ENCODE assay signal across 1 cellular context in the genomic region with DNA sequence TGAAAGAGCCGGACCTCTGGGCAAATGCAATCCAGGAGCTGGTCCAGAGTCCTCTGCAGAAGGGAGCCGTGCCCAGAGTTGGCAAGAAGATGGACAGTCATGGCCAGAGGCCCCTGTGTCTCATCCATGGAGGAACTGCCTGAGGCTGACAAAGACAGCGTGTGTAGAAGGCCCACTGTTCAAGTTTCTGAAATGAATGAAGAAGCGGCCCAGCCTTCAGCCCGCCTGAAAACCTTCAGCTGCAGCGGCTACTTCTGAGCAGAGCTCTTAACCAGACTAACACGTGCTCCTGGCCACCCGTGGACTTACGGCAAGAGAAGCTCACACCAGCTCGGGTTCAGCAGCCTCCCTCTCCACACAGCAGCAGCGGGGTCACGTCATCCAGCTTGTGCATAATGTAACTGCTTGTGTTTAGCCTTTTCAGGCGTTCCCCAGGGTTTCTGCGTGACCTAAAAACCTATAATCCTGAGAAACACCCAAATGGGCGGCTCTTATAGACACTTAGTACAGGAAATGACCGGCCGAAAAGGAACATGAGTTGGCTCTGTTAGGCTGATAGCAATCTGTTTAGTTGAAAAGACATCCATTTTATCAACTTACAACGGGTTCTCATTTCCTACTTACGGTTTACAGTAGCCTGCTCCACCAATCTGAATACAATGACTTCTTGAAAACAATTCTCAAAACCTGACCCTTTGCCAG.
TF ChIP-seq lines count a peak whose summit lies in the region.

Gene FAM124B (minus strand): TSS at position 467 of the 702 bp plus-strand sequence. CDS start 339 bp downstream, at position 128.

TF ChIP-seq in K562, 482 proteins besides CTCF, POLR2A, EP300 and RAD21 (continued from another document):
- TF ChIP-seq, protein P1, sequence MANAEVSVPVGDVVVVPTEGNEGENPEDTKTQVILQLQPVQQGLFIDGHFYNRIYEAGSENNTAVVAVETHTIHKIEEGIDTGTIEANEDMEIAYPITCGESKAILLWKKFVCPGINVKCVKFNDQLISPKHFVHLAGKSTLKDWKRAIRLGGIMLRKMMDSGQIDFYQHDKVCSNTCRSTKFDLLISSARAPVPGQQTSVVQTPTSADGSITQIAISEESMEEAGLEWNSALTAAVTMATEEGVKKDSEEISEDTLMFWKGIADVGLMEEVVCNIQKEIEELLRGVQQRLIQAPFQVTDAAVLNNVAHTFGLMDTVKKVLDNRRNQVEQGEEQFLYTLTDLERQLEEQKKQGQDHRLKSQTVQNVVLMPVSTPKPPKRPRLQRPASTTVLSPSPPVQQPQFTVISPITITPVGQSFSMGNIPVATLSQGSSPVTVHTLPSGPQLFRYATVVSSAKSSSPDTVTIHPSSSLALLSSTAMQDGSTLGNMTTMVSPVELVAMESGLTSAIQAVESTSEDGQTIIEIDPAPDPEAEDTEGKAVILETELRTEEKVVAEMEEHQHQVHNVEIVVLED (CRISPR knock-in tag; IDR thresholded peaks at IDR 0.05) = no peak
- TF ChIP-seq, protein P2, sequence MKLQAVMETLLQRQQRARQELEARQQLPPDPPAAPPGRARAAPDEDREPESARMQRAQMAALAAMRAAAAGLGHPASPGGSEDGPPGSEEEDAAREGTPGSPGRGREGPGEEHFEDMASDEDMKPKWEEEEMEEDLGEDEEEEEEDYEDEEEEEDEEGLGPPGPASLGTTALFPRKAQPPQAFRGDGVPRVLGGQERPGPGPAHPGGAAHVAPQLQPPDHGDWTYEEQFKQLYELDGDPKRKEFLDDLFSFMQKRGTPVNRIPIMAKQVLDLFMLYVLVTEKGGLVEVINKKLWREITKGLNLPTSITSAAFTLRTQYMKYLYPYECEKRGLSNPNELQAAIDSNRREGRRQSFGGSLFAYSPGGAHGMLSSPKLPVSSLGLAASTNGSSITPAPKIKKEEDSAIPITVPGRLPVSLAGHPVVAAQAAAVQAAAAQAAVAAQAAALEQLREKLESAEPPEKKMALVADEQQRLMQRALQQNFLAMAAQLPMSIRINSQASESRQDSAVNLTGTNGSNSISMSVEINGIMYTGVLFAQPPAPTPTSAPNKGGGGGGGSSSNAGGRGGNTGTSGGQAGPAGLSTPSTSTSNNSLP (IDR thresholded peaks at IDR 0.05; ENCODE audit: borderline replicate concordance, low read depth, low read length) = 0 out of 2 replicates have a peak, but pooled peaks have one; percentile 31
- no peak for TF ChIP-seq SMAD1 (IDR thresholded peaks at IDR 0.05; ENCODE audit: low read depth, low read length, partially characterized antibody)
- TF ChIP-seq ASH1L (IDR thresholded peaks at IDR 0.05; ENCODE audit: borderline replicate concordance, low read depth, partially characterized antibody) = no peak
- no peak for TF ChIP-seq ZNF184 (CRISPR knock-in tag; IDR thresholded peaks at IDR 0.05)
- TF ChIP-seq CEBPG (CRISPR knock-in tag; IDR thresholded peaks at IDR 0.05) = no peak
- TF ChIP-seq CEBPG (tag; conservative IDR thresholded peaks at IDR 0.05 in 1 of 2, IDR thresholded peaks at IDR 0.05 in 1 of 2) = no peak
- TF ChIP-seq TAF15 (IDR thresholded peaks at IDR 0.05; ENCODE audit: low read depth, low read length) = no peak
- no peak for TF ChIP-seq ZNF780A (CRISPR knock-in tag; IDR thresholded peaks at IDR 0.05)
- TF ChIP-seq ARID1B (IDR thresholded peaks at IDR 0.05) = peak; percentile 45
- no peak for TF ChIP-seq ZBTB17 (CRISPR knock-in tag; IDR thresholded peaks at IDR 0.05)
- peak; percentile 2; the same call in 1 of the 2 replicates for TF ChIP-seq MAFK (IDR thresholded peaks at IDR 0.05; ENCODE audit: low read length)
- no peak for TF ChIP-seq NCOA4 (IDR thresholded peaks at IDR 0.05; ENCODE audit: partially characterized antibody)
- TF ChIP-seq, protein P3, sequence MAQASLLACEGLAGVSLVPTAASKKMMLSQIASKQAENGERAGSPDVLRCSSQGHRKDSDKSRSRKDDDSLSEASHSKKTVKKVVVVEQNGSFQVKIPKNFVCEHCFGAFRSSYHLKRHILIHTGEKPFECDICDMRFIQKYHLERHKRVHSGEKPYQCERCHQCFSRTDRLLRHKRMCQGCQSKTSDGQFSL (CRISPR knock-in tag; IDR thresholded peaks at IDR 0.05) = no peak
- TF ChIP-seq, protein P3 (tag; IDR thresholded peaks at IDR 0.05) = no peak
- TF ChIP-seq POLR2G (IDR thresholded peaks at IDR 0.05; ENCODE audit: low read depth, low read length) = peak; percentile 63
- no peak; the same call in 1 of the 2 replicates for TF ChIP-seq EHMT2 (IDR thresholded peaks at IDR 0.05)
- no peak for TF ChIP-seq RHOXF2B (CRISPR knock-in tag; conservative IDR thresholded peaks at IDR 0.05)
- no peak for TF ChIP-seq NR3C1 (CRISPR knock-in tag; IDR thresholded peaks at IDR 0.05)
- TF ChIP-seq, protein P4, sequence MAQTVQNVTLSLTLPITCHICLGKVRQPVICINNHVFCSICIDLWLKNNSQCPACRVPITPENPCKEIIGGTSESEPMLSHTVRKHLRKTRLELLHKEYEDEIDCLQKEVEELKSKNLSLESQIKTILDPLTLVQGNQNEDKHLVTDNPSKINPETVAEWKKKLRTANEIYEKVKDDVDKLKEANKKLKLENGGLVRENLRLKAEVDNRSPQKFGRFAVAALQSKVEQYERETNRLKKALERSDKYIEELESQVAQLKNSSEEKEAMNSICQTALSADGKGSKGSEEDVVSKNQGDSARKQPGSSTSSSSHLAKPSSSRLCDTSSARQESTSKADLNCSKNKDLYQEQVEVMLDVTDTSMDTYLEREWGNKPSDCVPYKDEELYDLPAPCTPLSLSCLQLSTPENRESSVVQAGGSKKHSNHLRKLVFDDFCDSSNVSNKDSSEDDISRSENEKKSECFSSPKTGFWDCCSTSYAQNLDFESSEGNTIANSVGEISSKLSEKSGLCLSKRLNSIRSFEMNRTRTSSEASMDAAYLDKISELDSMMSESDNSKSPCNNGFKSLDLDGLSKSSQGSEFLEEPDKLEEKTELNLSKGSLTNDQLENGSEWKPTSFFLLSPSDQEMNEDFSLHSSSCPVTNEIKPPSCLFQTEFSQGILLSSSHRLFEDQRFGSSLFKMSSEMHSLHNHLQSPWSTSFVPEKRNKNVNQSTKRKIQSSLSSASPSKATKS (CRISPR knock-in tag; IDR thresholded peaks at IDR 0.05) = no peak
- no peak for TF ChIP-seq TCFL5 (CRISPR knock-in tag; conservative IDR thresholded peaks at IDR 0.05)
- no peak for TF ChIP-seq JUND (IDR thresholded peaks at IDR 0.05; ENCODE audit: borderline replicate concordance, low read depth, low read length)
- TF ChIP-seq JUND (tag; IDR thresholded peaks at IDR 0.05; ENCODE audit: borderline replicate concordance, low read depth, low read length) = peak; percentile 42; the same call in 1 of the 3 replicates
- no peak for TF ChIP-seq RFX1 (IDR thresholded peaks at IDR 0.05)
- TF ChIP-seq, protein P5, sequence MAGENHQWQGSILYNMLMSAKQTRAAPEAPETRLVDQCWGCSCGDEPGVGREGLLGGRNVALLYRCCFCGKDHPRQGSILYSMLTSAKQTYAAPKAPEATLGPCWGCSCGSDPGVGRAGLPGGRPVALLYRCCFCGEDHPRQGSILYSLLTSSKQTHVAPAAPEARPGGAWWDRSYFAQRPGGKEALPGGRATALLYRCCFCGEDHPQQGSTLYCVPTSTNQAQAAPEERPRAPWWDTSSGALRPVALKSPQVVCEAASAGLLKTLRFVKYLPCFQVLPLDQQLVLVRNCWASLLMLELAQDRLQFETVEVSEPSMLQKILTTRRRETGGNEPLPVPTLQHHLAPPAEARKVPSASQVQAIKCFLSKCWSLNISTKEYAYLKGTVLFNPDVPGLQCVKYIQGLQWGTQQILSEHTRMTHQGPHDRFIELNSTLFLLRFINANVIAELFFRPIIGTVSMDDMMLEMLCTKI (IDR thresholded peaks at IDR 0.05; ENCODE audit: partially characterized antibody) = no peak
- no peak for TF ChIP-seq CBX8 (IDR thresholded peaks at IDR 0.05; ENCODE audit: borderline replicate concordance, extremely low read depth, low read depth, low read length, poor library complexity, severe bottlenecking)
- TF ChIP-seq CBFA2T3 (IDR thresholded peaks at IDR 0.05) = peak; percentile 38; the same call in 1 of the 2 replicates
- TF ChIP-seq ARID4B (CRISPR knock-in tag; IDR thresholded peaks at IDR 0.05) = no peak
